Comparison of ENCODE assay signal across 12 cellular contexts in genomic region chr22:19039796-19040580, GRCh38.
"Had no signal": no experiment of that assay in that cellular context is flagged by ENCODE, and none has a peak within 500 bp of the region (broad histone marks: within the 10 kb centered on the region; RNA-seq: fewer than 3 reads in every experiment).

No MANE protein-coding gene starts in this region.

- H3K4me3 Mint-ChIP-seq: activated CD4-positive, alpha-beta memory T cell treated with anti-CD3 and anti-CD28 coated beads for 36 hours; dendritic cell treated with granulocyte-macrophage colony-stimulating factor and Interleukin-4, amounts not matched to agents 40 ng/mL and 50 ng/mL, for 4 days; effector memory CD8-positive, alpha-beta T cell; nephron progenitor cell had no signal

- ATAC-seq: effector memory CD8-positive, alpha-beta T cell; gastroesophageal sphincter had no signal

- H3K4me1 ChIP-seq: gastroesophageal sphincter, transverse colon had no signal

- H3K9me3 Mint-ChIP-seq: activated CD4-positive, alpha-beta memory T cell treated with anti-CD3 and anti-CD28 coated beads for 36 hours; dendritic cell treated with granulocyte-macrophage colony-stimulating factor and Interleukin-4, amounts not matched to agents 40 ng/mL and 50 ng/mL, for 4 days; effector memory CD8-positive, alpha-beta T cell; nephron progenitor cell had no signal

- H3K27me3 Mint-ChIP-seq: activated CD4-positive, alpha-beta memory T cell treated with anti-CD3 and anti-CD28 coated beads for 36 hours; dendritic cell treated with granulocyte-macrophage colony-stimulating factor and Interleukin-4, amounts not matched to agents 40 ng/mL and 50 ng/mL, for 4 days; effector memory CD8-positive, alpha-beta T cell had no signal

- H3K9me3 ChIP-seq: gastroesophageal sphincter, transverse colon had no signal

- H3K27ac ChIP-seq: brain microvascular endothelial cell, gastroesophageal sphincter, transverse colon had no signal

- H3K4me3 ChIP-seq: gastroesophageal sphincter, transverse colon had no signal

- H3K4me1 Mint-ChIP-seq: nephron progenitor cell had no signal

- DNase-seq: activated CD4-positive, alpha-beta memory T cell treated with anti-CD3 and anti-CD28 coated beads for 36 hours; amygdala; brain microvascular endothelial cell; effector memory CD8-positive, alpha-beta T cell; kidney glomerular epithelial cell; mammary epithelial cell; nephron progenitor cell; SIG-M5; stimulated activated CD4-positive, alpha-beta T cell treated with anti-CD3 and anti-CD28 coated beads, Interleukin-15, amount 100 ng/mL, for 24 hours; transverse colon had no signal

- H3K27ac Mint-ChIP-seq: activated CD4-positive, alpha-beta memory T cell treated with anti-CD3 and anti-CD28 coated beads for 36 hours; dendritic cell treated with granulocyte-macrophage colony-stimulating factor and Interleukin-4, amounts not matched to agents 40 ng/mL and 50 ng/mL, for 4 days; nephron progenitor cell had no signal
